19 cellular contexts compared by ENCODE assay signal in the genomic region with DNA sequence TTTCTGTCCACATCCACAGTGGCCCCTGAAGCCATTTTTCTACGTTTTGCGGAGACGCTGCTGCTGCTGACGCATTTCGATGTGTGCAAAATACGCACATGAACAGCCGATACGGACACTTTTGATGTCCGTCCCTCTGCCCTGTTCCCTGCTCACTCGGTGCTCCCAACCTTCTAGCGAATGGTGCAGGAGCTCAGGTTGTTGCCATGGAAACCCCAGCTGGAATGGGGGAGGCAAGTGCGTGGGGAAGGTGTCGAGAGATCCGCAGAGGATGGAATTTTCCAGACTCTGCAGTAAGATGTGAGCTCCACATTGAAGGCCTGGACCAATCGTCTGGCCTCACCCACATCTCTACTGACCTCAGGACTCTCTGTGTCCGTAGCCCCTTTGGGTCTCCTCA.
"Had no signal": no experiment of that assay in that cellular context is flagged by ENCODE, and none has a peak within 500 bp of the region (broad histone marks: within the 10 kb centered on the region; RNA-seq: fewer than 3 reads in every experiment).

No MANE protein-coding gene starts in this region.

- H3K9ac ChIP-seq: neural progenitor cell had no signal

- H3K9me3 ChIP-seq: right atrium auricular region, testis, upper lobe of right lung, vagina had no signal

- H3K27ac ChIP-seq: heart right ventricle, left lung, neural progenitor cell, right atrium auricular region, testis, tibial nerve, upper lobe of right lung, vagina had no signal

- DNase-seq: cortex of kidney; effector memory CD4-positive, alpha-beta T cell; heart right ventricle; islet precursor cell; left lung; mesenchymal stem cell; midbrain; stimulated activated CD4-positive, alpha-beta T cell treated with anti-CD3 and anti-CD28 coated beads, Interleukin-4, amount 100 ng/mL, for 24 hours; testis; upper lobe of right lung had no signal

- H2AFZ ChIP-seq: neural progenitor cell had no signal

- H3K4me1 ChIP-seq: heart right ventricle, left lung, neural progenitor cell, right atrium auricular region, testis, tibial nerve, upper lobe of right lung, vagina had no signal

- H3K4me3 Mint-ChIP-seq: natural killer cell treated with Interleukin-12 subunit alpha and Interleukin-12 subunit beta and Interleukin-15 and Interleukin-18, amount 100 ng/mL, for 72 hours; neural progenitor cell; stimulated activated memory B cell treated with anti-CD40 and anti-IgM and Interleukin-4, amounts not matched to agents 10 μg/mL and 1 μg/mL and 100 μg/mL, for 72 hours; stimulated activated naive CD8-positive, alpha-beta T cell treated with anti-CD3 and anti-CD28 coated beads, Interleukin-15, Interleukin-2, amounts not matched to agents 100 ng/mL and 50 ng/mL, for 24 hours had no signal

- H3K4me3 ChIP-seq: heart right ventricle, left lung, lung, neural progenitor cell, right atrium auricular region, smooth muscle cell, testis, tibial nerve, upper lobe of right lung, vagina had no signal

- H3K36me3 Mint-ChIP-seq: neural progenitor cell; stimulated activated memory B cell treated with anti-CD40 and anti-IgM and Interleukin-4, amounts not matched to agents 10 μg/mL and 1 μg/mL and 100 μg/mL, for 72 hours had no signal

- H3K4me2 ChIP-seq: neural progenitor cell, smooth muscle cell had no signal

- H3K36me3 ChIP-seq: heart right ventricle, left lung, neural progenitor cell, right atrium auricular region, tibial nerve, upper lobe of right lung, vagina had no signal

- H3K27me3 Mint-ChIP-seq: natural killer cell treated with Interleukin-12 subunit alpha and Interleukin-12 subunit beta and Interleukin-15 and Interleukin-18, amount 100 ng/mL, for 72 hours; stimulated activated memory B cell treated with anti-CD40 and anti-IgM and Interleukin-4, amounts not matched to agents 10 μg/mL and 1 μg/mL and 100 μg/mL, for 72 hours; stimulated activated naive CD8-positive, alpha-beta T cell treated with anti-CD3 and anti-CD28 coated beads, Interleukin-15, Interleukin-2, amounts not matched to agents 100 ng/mL and 50 ng/mL, for 24 hours had no signal

- H3K27ac Mint-ChIP-seq: natural killer cell treated with Interleukin-12 subunit alpha and Interleukin-12 subunit beta and Interleukin-15 and Interleukin-18, amount 100 ng/mL, for 72 hours; neural progenitor cell; stimulated activated memory B cell treated with anti-CD40 and anti-IgM and Interleukin-4, amounts not matched to agents 10 μg/mL and 1 μg/mL and 100 μg/mL, for 72 hours; stimulated activated naive CD8-positive, alpha-beta T cell treated with anti-CD3 and anti-CD28 coated beads, Interleukin-15, Interleukin-2, amounts not matched to agents 100 ng/mL and 50 ng/mL, for 24 hours had no signal

- H3K27me3 ChIP-seq: left lung, neural progenitor cell, right atrium auricular region, testis, tibial nerve, upper lobe of right lung, vagina had no signal

- H3K4me1 Mint-ChIP-seq: neural progenitor cell; stimulated activated memory B cell treated with anti-CD40 and anti-IgM and Interleukin-4, amounts not matched to agents 10 μg/mL and 1 μg/mL and 100 μg/mL, for 72 hours had no signal
